ENCODE assay signal across 1 cellular context in genomic region chr9:128339761-128340690, GRCh38.
TF ChIP-seq lines count a peak whose summit lies in the region.

TSS of gene SLC27A4 (plus strand) at chr9:128340527. CDS start at chr9:128343133, 2,606 bp downstream.

TF ChIP-seq in HepG2, 621 proteins besides CTCF, POLR2A, EP300 and RAD21 (continued from another document and continues in another):
- TF ChIP-seq BCL3 (CRISPR knock-in tag; IDR thresholded peaks at IDR 0.05) (no peak), KDM4B (CRISPR knock-in tag; IDR thresholded peaks at IDR 0.05) (no peak), REST (IDR thresholded peaks at IDR 0.05; ENCODE audit: borderline replicate concordance in 1 of 2, low read depth in 1 of 2, low read length in 2 of 2) (no peak), BATF2 (CRISPR knock-in tag; IDR thresholded peaks at IDR 0.05) (0 out of 2 replicates have a peak, but pooled peaks have one; percentile 2), E2F5 (CRISPR knock-in tag; conservative IDR thresholded peaks at IDR 0.05) (0 out of 2 replicates have a peak, but pooled peaks have one; percentile 30), POLR2AphosphoS2 (IDR thresholded peaks at IDR 0.05; ENCODE audit: low read depth, low read length) (peak; percentile 92), MAX (IDR thresholded peaks at IDR 0.05) (peak; percentile 45), FOSL1 (CRISPR knock-in tag; IDR thresholded peaks at IDR 0.05; ENCODE audit: borderline replicate concordance) (no peak), ZNF225 (CRISPR knock-in tag; IDR thresholded peaks at IDR 0.05) (no peak), ZNF124 (CRISPR knock-in tag; IDR thresholded peaks at IDR 0.05) (0 out of 2 replicates have a peak, but pooled peaks have one; percentile 29), ZBED4 (CRISPR knock-in tag; IDR thresholded peaks at IDR 0.05; ENCODE audit: borderline replicate concordance) (no peak), DDIT3 (CRISPR knock-in tag; IDR thresholded peaks at IDR 0.05) (no peak), ZSCAN31 (CRISPR knock-in tag; IDR thresholded peaks at IDR 0.05; ENCODE audit: low read depth) (no peak), TSC22D2 (CRISPR knock-in tag; IDR thresholded peaks at IDR 0.05; ENCODE audit: borderline replicate concordance) (no peak), PCBP2 (optimal IDR thresholded peaks at IDR 0.05; ENCODE audit: low read depth, low read length, poor library complexity, severe bottlenecking) (no peak), ZXDC (CRISPR knock-in tag; IDR thresholded peaks at IDR 0.05) (no peak), KLF16 (CRISPR knock-in tag; IDR thresholded peaks at IDR 0.05) (peak in 1 of 2 experiments; percentile 59; a peak in 1 of 4 replicates), MAFK (conservative IDR thresholded peaks at IDR 0.05 in 1 of 2, IDR thresholded peaks at IDR 0.05 in 1 of 2; ENCODE audit: low read length in 2 of 2) (no peak), ZNF138 (CRISPR knock-in tag; IDR thresholded peaks at IDR 0.05; ENCODE audit: low read depth) (no peak), TRIM24 (CRISPR knock-in tag; IDR thresholded peaks at IDR 0.05) (no peak), ZNF569 (CRISPR knock-in tag; IDR thresholded peaks at IDR 0.05; ENCODE audit: borderline replicate concordance) (no peak), ZNF619 (CRISPR knock-in tag; IDR thresholded peaks at IDR 0.05) (no peak), SIN3A (IDR thresholded peaks at IDR 0.05; ENCODE audit: borderline replicate concordance, low read depth, low read length) (peak; percentile 76; the same call in 1 of the 2 replicates), ZNF275 (CRISPR knock-in tag; IDR thresholded peaks at IDR 0.05; ENCODE audit: borderline replicate concordance) (no peak), PTBP1 (IDR thresholded peaks at IDR 0.05; ENCODE audit: low read depth, low read length, poor library complexity, severe bottlenecking) (no peak), ZFP82 (CRISPR knock-in tag; IDR thresholded peaks at IDR 0.05; ENCODE audit: borderline replicate concordance) (no peak), ZNF350 (CRISPR knock-in tag; IDR thresholded peaks at IDR 0.05; ENCODE audit: borderline replicate concordance, low read depth) (peak; percentile 86), ZBTB26 (CRISPR knock-in tag; IDR thresholded peaks at IDR 0.05; ENCODE audit: borderline replicate concordance) (0 out of 2 replicates have a peak, but pooled peaks have one; percentile 60), ZFP41 (CRISPR knock-in tag; IDR thresholded peaks at IDR 0.05; ENCODE audit: borderline replicate concordance) (0 out of 2 replicates have a peak, but pooled peaks have one; percentile 35), HNRNPH1 (optimal IDR thresholded peaks at IDR 0.05; ENCODE audit: low read depth, low read length) (no peak), ZNF142 (CRISPR knock-in tag; IDR thresholded peaks at IDR 0.05) (no peak), CEBPB (IDR thresholded peaks at IDR 0.05; ENCODE audit: borderline replicate concordance, low read depth, low read length) (peak; percentile 65), ZNF30 (CRISPR knock-in tag; IDR thresholded peaks at IDR 0.05) (no peak), SETDB1 (CRISPR knock-in tag; IDR thresholded peaks at IDR 0.05; ENCODE audit: borderline replicate concordance) (no peak)
